In the genomic region with DNA sequence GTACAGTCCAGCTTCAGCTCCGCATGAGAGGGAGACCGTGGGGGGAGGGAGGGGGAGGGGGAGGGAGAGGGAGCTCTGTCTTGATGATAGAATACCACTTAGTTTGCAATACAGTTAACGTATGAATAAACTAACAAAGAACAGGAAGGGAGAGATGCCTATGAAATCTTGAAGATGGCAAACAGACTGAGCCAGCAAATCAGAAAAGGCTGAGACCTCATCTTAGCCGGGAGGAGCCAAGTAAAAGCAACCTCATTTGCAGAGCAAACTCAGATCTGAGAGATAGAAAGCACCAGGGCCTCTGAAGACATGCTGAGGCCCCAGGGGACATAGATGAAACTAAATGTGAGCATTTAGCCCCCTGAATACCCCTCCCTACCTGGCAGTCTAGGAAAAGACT, we compare ENCODE assay signal across 22 cellular contexts. TPM values are rescaled to one million over a fixed set of nuclear protein-coding genes. Genes with fewer than 3 reads are reported as not detected.
DNase-seq lines count a peak whose midpoint lies in the region; ATAC-seq and TF ChIP-seq lines count a peak whose summit lies in the region.
"Had no signal": no experiment of that assay in that cellular context is flagged by ENCODE, and none has a peak within 500 bp of the region (broad histone marks: within the 10 kb centered on the region; RNA-seq: fewer than 3 reads in every experiment).

No MANE protein-coding gene starts in this region.

- H3K27ac ChIP-seq in Karpas-422 (ENCODE audit: low read length) (no peak overlapping the region), SK-N-MC (peak overlapping the region; percentile 68)
- H3K27ac ChIP-seq: RWPE1, SJCRH30 had no signal

- TF ChIP-seq CTCF in activated B cell treated with CpG ODN at 0.5 μM for 24 hours (IDR thresholded peaks at IDR 0.05) (no peak), endothelial cell (IDR thresholded peaks at IDR 0.05; ENCODE audit: unreplicated experiment) (no peak)

- peaks cover 52% of the 10 kb centered on the region for H3K4me1 Mint-ChIP-seq in activated B cell treated with CpG ODN at 0.5 μM for 24 hours
- peaks cover 40 to 52% of the 10 kb centered on the region in 2 donors for H3K4me1 Mint-ChIP-seq in stimulated activated naive B cell treated with anti-CD40 and anti-IgM and Interleukin-4, amounts not matched to agents 10 μg/mL and 1 μg/mL and 100 μg/mL, for 72 hours
- peaks cover 10 to 28% of the 10 kb centered on the region in 2 donors for H3K4me1 Mint-ChIP-seq in effector memory CD8-positive, alpha-beta T cell (ENCODE audit: low read depth in 2 of 2)
- H3K4me1 Mint-ChIP-seq in endothelial cell (ENCODE audit: unreplicated experiment): peaks cover 27% of the 10 kb centered on the region

- no peaks in the 10 kb centered on the region for H3K27me3 ChIP-seq in Karpas-422 (ENCODE audit: low read length)
- H3K27me3 ChIP-seq: BE2C, SJCRH30 had no signal

- H2AFZ ChIP-seq in Karpas-422 (ENCODE audit: low read length): no peak overlapping the region

- no peaks in the 10 kb centered on the region for H3K4me1 ChIP-seq in Karpas-422 (ENCODE audit: low read length)

- intact Hi-C loops in activated B cell treated with CpG ODN at 0.5 μM for 24 hours (cut with micrococcal nuclease): no loop called here

- ATAC-seq in activated B cell treated with CpG ODN at 0.5 μM for 24 hours (ENCODE audit: low read depth) (peak; percentile 28), GM18907 (IDR thresholded peaks at IDR 0.05; ENCODE audit: unreplicated experiment) (no peak)
- peak; percentile 39 to 50 for ATAC-seq in stimulated activated naive B cell treated with anti-CD40 and anti-IgM and Interleukin-4, amounts not matched to agents 10 μg/mL and 1 μg/mL and 100 μg/mL, for 72 hours (replicated peaks)
- ATAC-seq in effector memory CD8-positive, alpha-beta T cell (replicated peaks): no peak

- no peaks in the 10 kb centered on the region for H4K20me1 ChIP-seq in Karpas-422 (ENCODE audit: insufficient read depth, low read depth, low read length)

- H3K9me3 ChIP-seq in Karpas-422 (ENCODE audit: low read length) (no peaks in the 10 kb centered on the region), SK-N-MC (ENCODE audit: low read depth, low read length) (no peaks in the 10 kb centered on the region)
- H3K9me3 ChIP-seq: BE2C, HAP-1, SJCRH30 had no signal

- H3K36me3 ChIP-seq in Karpas-422 (ENCODE audit: insufficient read depth, low read length): no peaks in the 10 kb centered on the region
- H3K36me3 ChIP-seq in SK-N-MC (ENCODE audit: insufficient read depth, low read length): no peaks in the 10 kb centered on the region
- H3K36me3 ChIP-seq: BE2C, HAP-1, SJCRH30 had no signal

- CTCF ChIA-PET in activated B cell treated with CpG ODN at 0.5 μM for 24 hours (lab: Charles Lee): no interaction called here

- DNase-seq in Karpas-422 (peak; percentile 43), SK-N-MC (ENCODE audit: low read depth, low spot score) (peak; percentile 60), activated B cell treated with CpG ODN at 0.5 μM for 24 hours (no peak), endothelial cell (ENCODE audit: low spot score) (no peak)
- DNase-seq in stimulated activated naive B cell treated with anti-CD40 and anti-IgM and Interleukin-4, amounts not matched to agents 10 μg/mL and 1 μg/mL and 100 μg/mL, for 72 hours: no peak
- DNase-seq in effector memory CD8-positive, alpha-beta T cell: no peak
- DNase-seq: BE2C; CD4-positive, alpha-beta memory T cell; DMS79; KG1; MM.1S; NCI-H1417; NCI-H2029; NCI-H2171; NCI-H446; NCI-H69; NK-92 treated with Interleukin-12 subunit alpha and Interleukin-12 subunit beta, amount 100 ng/mL, for 24 hours; SJCRH30; SW 1271 had no signal

- H3K27ac Mint-ChIP-seq in activated B cell treated with CpG ODN at 0.5 μM for 24 hours (peak overlapping the region; percentile 6), endothelial cell (ENCODE audit: unreplicated experiment) (no peak overlapping the region)
- H3K27ac Mint-ChIP-seq in stimulated activated naive B cell treated with anti-CD40 and anti-IgM and Interleukin-4, amounts not matched to agents 10 μg/mL and 1 μg/mL and 100 μg/mL, for 72 hours: no peak overlapping the region
- no peak overlapping the region for H3K27ac Mint-ChIP-seq in effector memory CD8-positive, alpha-beta T cell

- no peaks in the 10 kb centered on the region for H3K36me3 Mint-ChIP-seq in activated B cell treated with CpG ODN at 0.5 μM for 24 hours (ENCODE audit: low read depth)
- peaks cover 4% of the 10 kb centered on the region in 2 donors for H3K36me3 Mint-ChIP-seq in stimulated activated naive B cell treated with anti-CD40 and anti-IgM and Interleukin-4, amounts not matched to agents 10 μg/mL and 1 μg/mL and 100 μg/mL, for 72 hours
- H3K36me3 Mint-ChIP-seq in effector memory CD8-positive, alpha-beta T cell (ENCODE audit: insufficient read depth): no peaks in the 10 kb centered on the region
- peaks cover 15% of the 10 kb centered on the region for H3K36me3 Mint-ChIP-seq in endothelial cell (ENCODE audit: low read depth, unreplicated experiment)
- H3K36me3 Mint-ChIP-seq: CD4-positive, alpha-beta memory T cell had no signal

- no peaks in the 10 kb centered on the region for H3K27me3 Mint-ChIP-seq in activated B cell treated with CpG ODN at 0.5 μM for 24 hours
- no peaks in the 10 kb centered on the region for H3K27me3 Mint-ChIP-seq in stimulated activated naive B cell treated with anti-CD40 and anti-IgM and Interleukin-4, amounts not matched to agents 10 μg/mL and 1 μg/mL and 100 μg/mL, for 72 hours
- H3K27me3 Mint-ChIP-seq in effector memory CD8-positive, alpha-beta T cell: no peaks in the 10 kb centered on the region
- peaks cover 2% of the 10 kb centered on the region for H3K27me3 Mint-ChIP-seq in endothelial cell (ENCODE audit: unreplicated experiment)
- H3K27me3 Mint-ChIP-seq: CD4-positive, alpha-beta memory T cell had no signal

- H3K9me2 ChIP-seq in Karpas-422 (replicated peaks; ENCODE audit: insufficient read depth, low read length): no peaks in the 10 kb centered on the region

- POLR2A ChIA-PET in activated B cell treated with CpG ODN at 0.5 μM for 24 hours (lab: Charles Lee): interaction anchor here (0.6 kb wide), 1 partner anchor 23 kb away, joined by 4 read pairs; the partner anchor contains the start of gene APLP2

- H3K4me3 Mint-ChIP-seq in activated B cell treated with CpG ODN at 0.5 μM for 24 hours (no peak overlapping the region), endothelial cell (ENCODE audit: unreplicated experiment) (no peak overlapping the region)
- no peak overlapping the region for H3K4me3 Mint-ChIP-seq in stimulated activated naive B cell treated with anti-CD40 and anti-IgM and Interleukin-4, amounts not matched to agents 10 μg/mL and 1 μg/mL and 100 μg/mL, for 72 hours
- H3K4me3 Mint-ChIP-seq in effector memory CD8-positive, alpha-beta T cell: no peak overlapping the region
- H3K4me3 Mint-ChIP-seq: CD4-positive, alpha-beta memory T cell had no signal

- H3K4me2 ChIP-seq in Karpas-422 (ENCODE audit: low read depth, low read length, poor library complexity, severe bottlenecking): no peak overlapping the region

- no peak overlapping the region for H3K4me3 ChIP-seq in Karpas-422 (ENCODE audit: low read length)
- no peak overlapping the region; the same call in 1 of the 2 replicates for H3K4me3 ChIP-seq in SK-N-MC
- H3K4me3 ChIP-seq: HAP-1, SJCRH30 had no signal

- no peaks in the 10 kb centered on the region for H3K9me3 Mint-ChIP-seq in activated B cell treated with CpG ODN at 0.5 μM for 24 hours
- H3K9me3 Mint-ChIP-seq in stimulated activated naive B cell treated with anti-CD40 and anti-IgM and Interleukin-4, amounts not matched to agents 10 μg/mL and 1 μg/mL and 100 μg/mL, for 72 hours: no peaks in the 10 kb centered on the region
- no peaks in the 10 kb centered on the region for H3K9me3 Mint-ChIP-seq in effector memory CD8-positive, alpha-beta T cell
- H3K9me3 Mint-ChIP-seq in endothelial cell (ENCODE audit: unreplicated experiment): no peaks in the 10 kb centered on the region
- H3K9me3 Mint-ChIP-seq: CD4-positive, alpha-beta memory T cell had no signal

- H3K79me2 ChIP-seq in Karpas-422 (ENCODE audit: low read length): peaks cover 66% of the 10 kb centered on the region

- H3K9ac ChIP-seq in Karpas-422 (ENCODE audit: low read length) (no peak overlapping the region), SK-N-MC (ENCODE audit: insufficient read length) (no peak overlapping the region)

RNA-seq across cellular contexts. Expression of gene APLP2, which starts 23.0 kb away (rescaled TPM):
- 50.8 and 68.3 TPM in 2 replicates for total RNA-seq in Karpas-422 (2014; rRNA removed; shearing (Covaris generic); ENCODE audit: low replicate concordance)
- total RNA-seq in activated B cell treated with CpG ODN at 0.5 μM for 24 hours (47.7 and 50.8 TPM in 2 replicates), endothelial cell (ENCODE audit: unreplicated experiment) (815 TPM)

Comparison
In these comparisons a context has a peak if more than half of its experiments do, and no peak if none do; other contexts are left out.
1. DNase-seq: peak in Karpas-422 (single experiment) and SK-N-MC (single experiment); none in activated B cell treated with CpG ODN at 0.5 μM for 24 hours (single experiment), stimulated activated naive B cell treated with anti-CD40 and anti-IgM and Interleukin-4, amounts not matched to agents 10 μg/mL and 1 μg/mL and 100 μg/mL, for 72 hours (single experiment), effector memory CD8-positive, alpha-beta T cell (0 of 3) and endothelial cell (single experiment).
2. ATAC-seq: peak in activated B cell treated with CpG ODN at 0.5 μM for 24 hours (single experiment) and stimulated activated naive B cell treated with anti-CD40 and anti-IgM and Interleukin-4, amounts not matched to agents 10 μg/mL and 1 μg/mL and 100 μg/mL, for 72 hours (2 of 2); none in effector memory CD8-positive, alpha-beta T cell (single experiment) and GM18907 (single experiment).
3. RNA of gene APLP2, which starts 23.0 kb away (total RNA-seq): 815 TPM in endothelial cell (single experiment); 47.7 to 50.8 TPM in activated B cell treated with CpG ODN at 0.5 μM for 24 hours and 50.8 to 68.3 TPM in Karpas-422; every median in the first group is over 10 times any median in the second.